ENCODE assay signal across 13 cellular contexts in the genomic region with DNA sequence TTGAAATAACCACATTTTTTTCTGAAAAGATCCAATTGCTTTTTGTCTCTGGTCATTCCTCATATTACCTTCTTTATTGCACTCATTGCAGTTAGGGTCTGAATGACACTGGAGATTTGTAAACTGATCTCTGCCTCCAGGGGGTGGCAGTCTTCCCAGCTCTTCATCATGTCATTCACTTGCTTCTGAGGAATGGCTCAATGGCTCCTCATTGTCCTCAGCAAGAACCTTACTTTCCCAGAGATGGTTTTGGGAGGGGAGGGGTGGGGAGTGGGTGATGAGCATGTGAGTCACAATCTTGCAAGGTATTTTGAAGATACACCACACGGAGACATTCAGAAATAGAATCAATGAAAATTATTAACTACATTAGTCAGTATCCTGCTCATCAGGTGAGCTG.
DNase-seq lines count a peak whose midpoint lies in the region; ATAC-seq and TF ChIP-seq lines count a peak whose summit lies in the region.
"Had no signal": no experiment of that assay in that cellular context is flagged by ENCODE, and none has a peak within 500 bp of the region (broad histone marks: within the 10 kb centered on the region; RNA-seq: fewer than 3 reads in every experiment).

No MANE protein-coding gene starts in this region.

- no peak overlapping the region for H3K4me3 Mint-ChIP-seq in nephron progenitor cell
- H3K4me3 Mint-ChIP-seq: dendritic cell treated with granulocyte-macrophage colony-stimulating factor and Interleukin-4, amounts not matched to agents 40 ng/mL and 50 ng/mL, for 4 days had no signal

- H3K9me3 Mint-ChIP-seq in nephron progenitor cell: peaks cover 30% of the 10 kb centered on the region
- H3K9me3 Mint-ChIP-seq: dendritic cell treated with granulocyte-macrophage colony-stimulating factor and Interleukin-4, amounts not matched to agents 40 ng/mL and 50 ng/mL, for 4 days had no signal

- H3K36me3 Mint-ChIP-seq in nephron progenitor cell (ENCODE audit: low read depth): peaks cover 7% of the 10 kb centered on the region

- no peak overlapping the region for H3K27ac ChIP-seq in heart right ventricle
- H3K27ac ChIP-seq: vagina had no signal

- 93% methylated on average over 1 of the region's 1 CpG for WGBS in heart right ventricle, 2 donors

- H3K4me3 ChIP-seq in NB4 (ENCODE audit: low read depth, low read length) (no peak overlapping the region), epithelial cell of esophagus (ENCODE audit: low read length) (no peak overlapping the region), heart right ventricle (no peak overlapping the region)
- H3K4me3 ChIP-seq: vagina had no signal

- peaks cover 3% of the 10 kb centered on the region for H3K27me3 Mint-ChIP-seq in nephron progenitor cell (ENCODE audit: low read depth, poor library complexity)

- H3K9me3 ChIP-seq in heart right ventricle: peaks cover 0 to 15% (median 0%) of the 10 kb centered on the region in 11 donors
- H3K9me3 ChIP-seq: vagina had no signal

- TF ChIP-seq CTCF in GM10266 (IDR thresholded peaks at IDR 0.05; ENCODE audit: control insufficient read depth, insufficient read depth, low read depth, missing control alignments) (peak; percentile 15), NB4 (IDR thresholded peaks at IDR 0.05; ENCODE audit: low read depth, low read length) (peak; percentile 18), epithelial cell of esophagus (IDR thresholded peaks at IDR 0.05; ENCODE audit: insufficient read depth, low read depth, low read length, missing control alignments) (peak; percentile 22), nephron progenitor cell (IDR thresholded peaks at IDR 0.05) (peak; percentile 10), heart right ventricle (IDR thresholded peaks at IDR 0.05) (peak in 2 of 9 donors; percentile 10 to 13)

- peaks cover 0 to 15% (median 7%) of the 10 kb centered on the region in 9 donors for H3K4me1 ChIP-seq in heart right ventricle
- H3K4me1 ChIP-seq: vagina had no signal

- ATAC-seq in heart right ventricle (no peak), HG03045 (IDR thresholded peaks at IDR 0.05; ENCODE audit: unreplicated experiment) (no peak)

- H3K27me3 ChIP-seq in heart right ventricle: peaks cover 0 to 5% (median 0%) of the 10 kb centered on the region in 7 donors
- H3K27me3 ChIP-seq: vagina had no signal

- H3K36me3 ChIP-seq in heart right ventricle: no peaks in the 10 kb centered on the region
- H3K36me3 ChIP-seq: vagina had no signal

- DNase-seq in GM10266 (ENCODE audit: extremely low spot score) (no peak), NB4 (ENCODE audit: low read depth) (peak; percentile 5), epithelial cell of esophagus (ENCODE audit: low read depth) (peak; percentile 75), nephron progenitor cell (no peak), 8988T (no peak), heart right ventricle (no peak)
- no peak for DNase-seq in activated CD4-positive, alpha-beta T cell treated with anti-CD3 and anti-CD28 coated beads for 1 hour
- DNase-seq: activated naive CD4-positive, alpha-beta T cell; SIG-M5; small intestine had no signal

- peaks cover 62% of the 10 kb centered on the region for H3K4me1 Mint-ChIP-seq in nephron progenitor cell

- H3K27ac Mint-ChIP-seq in nephron progenitor cell: no peak overlapping the region
- H3K27ac Mint-ChIP-seq: dendritic cell treated with granulocyte-macrophage colony-stimulating factor and Interleukin-4, amounts not matched to agents 40 ng/mL and 50 ng/mL, for 4 days had no signal

- intact Hi-C loops in heart right ventricle (cut with DNase I): no loop called here

- no peak for TF ChIP-seq POLR2A in NB4 (IDR thresholded peaks at IDR 0.05; ENCODE audit: extremely low read depth, insufficient read length)

Comparison
In these comparisons a context has a peak if more than half of its experiments do, and no peak if none do; other contexts are left out.
1. DNase-seq: peak in NB4 (single experiment) and epithelial cell of esophagus (single experiment); none in GM10266 (single experiment), nephron progenitor cell (single experiment), 8988T (single experiment), activated CD4-positive, alpha-beta T cell treated with anti-CD3 and anti-CD28 coated beads for 1 hour (single experiment) and heart right ventricle (0 of 2).